19 cellular contexts compared by ENCODE assay signal in the genomic region with DNA sequence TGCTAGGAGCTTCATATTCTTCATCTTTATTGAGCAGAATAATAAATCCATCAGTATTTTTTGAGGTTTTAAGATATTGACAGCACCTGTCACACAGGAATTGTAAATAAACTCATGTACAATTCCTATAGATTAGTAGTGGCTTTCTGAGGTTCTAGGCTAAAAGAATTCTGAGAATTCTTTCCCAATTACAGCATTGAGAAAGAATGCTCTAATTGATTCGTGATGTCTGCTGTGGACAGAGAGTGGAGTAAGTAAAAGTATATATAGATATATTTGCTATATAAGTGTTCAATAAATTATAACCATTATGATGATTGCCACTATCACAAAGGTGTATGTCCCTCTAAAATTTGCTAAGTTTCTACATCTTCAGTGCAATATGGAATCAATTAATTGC.
DNase-seq lines count a peak whose midpoint lies in the region; ATAC-seq, FAIRE-seq and TF ChIP-seq lines count a peak whose summit lies in the region.
"Had no signal": no experiment of that assay in that cellular context is flagged by ENCODE, and none has a peak within 500 bp of the region (broad histone marks: within the 10 kb centered on the region; RNA-seq: fewer than 3 reads in every experiment).

No MANE protein-coding gene starts in this region.

- peaks cover 17% of the 10 kb centered on the region for H3K36me3 Mint-ChIP-seq in Caco-2 (ENCODE audit: insufficient read depth, unreplicated experiment)

- no peak for TF ChIP-seq POLR2A in H1 (IDR thresholded peaks at IDR 0.05; ENCODE audit: control extremely low read depth in 1 of 2, low read depth in 2 of 2, low read length in 2 of 2)

- H2BK12ac ChIP-seq in H1 (ENCODE audit: low read depth, low read length) = no peak overlapping the region
- no peak overlapping the region for H2BK12ac ChIP-seq in neuronal stem cell (ENCODE audit: low read length)

- H3K36me3 ChIP-seq in Caco-2 (ENCODE audit: control insufficient read depth, insufficient read depth, low read length) (no peaks in the 10 kb centered on the region), HUES64 (ENCODE audit: insufficient read depth, low read length) (no peaks in the 10 kb centered on the region), H1 (ENCODE audit: control insufficient read depth in 2 of 4, insufficient read depth in 4 of 4, low read length in 3 of 4) (no peaks in the 10 kb centered on the region; a peak in 1 of 8 replicates), neuronal stem cell (replicated peaks in 1 of 2; ENCODE audit: control insufficient read depth in 2 of 2, insufficient read depth in 2 of 2, low read length in 2 of 2) (peaks cover 0 to 3% of the 10 kb centered on the region in 2 donors)

- H3K27me3 Mint-ChIP-seq in Caco-2 (ENCODE audit: insufficient read depth, unreplicated experiment) = no peaks in the 10 kb centered on the region

- H3K27ac Mint-ChIP-seq in Caco-2 (ENCODE audit: unreplicated experiment) = peak overlapping the region; percentile 62

- H3K14ac ChIP-seq in H1 (ENCODE audit: insufficient read length) = no peak overlapping the region
- no peak overlapping the region for H3K14ac ChIP-seq in neuronal stem cell (ENCODE audit: low read length)

- WGBS in HUES64 = no CpG with 5 or more reads among the region's 1 CpG
- 81% methylated on average over 1 of the region's 1 CpG; no CpG with 5 or more reads in 1 of the 2 experiments for WGBS in H1 (ENCODE audit: extremely low coverage in 1 of 2, insufficient coverage in 1 of 2, insufficient read length in 1 of 2, insufficient replicate concordance in 2 of 2, low coverage in 1 of 2, low lambda C conversion rate in 2 of 2, missing lambda C conversion rate in 1 of 2), 2 experiments
- no CpG with 5 or more reads among the region's 1 CpG for WGBS in neuronal stem cell (ENCODE audit: extremely low coverage in 2 of 2, insufficient read length in 2 of 2, insufficient replicate concordance in 1 of 2), 2 donors

- H4K5ac ChIP-seq in H1 (ENCODE audit: insufficient read length, low read depth, low read length) = no peak overlapping the region

- H3K4me1 ChIP-seq in Caco-2 (peaks cover 27% of the 10 kb centered on the region), HUES64 (ENCODE audit: insufficient read depth, low read length) (peaks cover 21% of the 10 kb centered on the region), H1 (replicated peaks in 1 of 4; ENCODE audit: control insufficient read depth in 3 of 4, insufficient read depth in 4 of 4, low read length in 3 of 4) (no peaks in the 10 kb centered on the region; a peak in 1 of 7 replicates), neuronal stem cell (ENCODE audit: control insufficient read depth in 2 of 2, insufficient read depth in 1 of 2, low read depth in 1 of 2, low read length in 2 of 2) (peaks cover 5 to 20% of the 10 kb centered on the region in 2 donors)

- H3K79me1 ChIP-seq in H1 (ENCODE audit: low read depth, low read length) (no peaks in the 10 kb centered on the region), neuronal stem cell (ENCODE audit: low read depth, low read length) (no peaks in the 10 kb centered on the region)

- H3K4ac ChIP-seq in H1 (replicated peaks; ENCODE audit: insufficient read length, low read depth, low read length) (no peak overlapping the region), neuronal stem cell (ENCODE audit: low read length) (no peak overlapping the region)

- no peak overlapping the region for H3K27ac ChIP-seq in HUES64 (ENCODE audit: low read depth, low read length)
- H3K27ac ChIP-seq in H1 (ENCODE audit: low read depth, low read length) = no peak overlapping the region
- H3K27ac ChIP-seq in neuronal stem cell (replicated peaks; ENCODE audit: low read length) = no peak overlapping the region
- H3K27ac ChIP-seq: HL-60, PC-9 had no signal

- CTCF ChIA-PET in Caco-2 (lab: Charles Lee) = no interaction called here
- CTCF ChIA-PET in H1 (lab: Charles Lee; ENCODE audit: partially characterized antibody) = interaction anchor here (0.6 to 1.7 kb wide), 3 partner anchors 14 to 20 kb away, joined by 3 to 5 read pairs (median 3); no protein-coding TSS in a partner anchor

- ATAC-seq in GM21447 (IDR thresholded peaks at IDR 0.05; ENCODE audit: unreplicated experiment) = no peak

- peak overlapping the region; percentile 4 for H3K4me3 Mint-ChIP-seq in Caco-2 (ENCODE audit: unreplicated experiment)

- FAIRE-seq in H1 (lab: Jason Lieb, UNC) = no peak
- FAIRE-seq: GM19239 had no signal

- H3K18ac ChIP-seq in H1 (ENCODE audit: extremely low read depth, low read length) = no peak overlapping the region
- H3K18ac ChIP-seq in neuronal stem cell (ENCODE audit: low read length) = no peak overlapping the region

- H4K8ac ChIP-seq in H1 (ENCODE audit: extremely low read depth, insufficient read depth, low read length) (no peak overlapping the region), neuronal stem cell (ENCODE audit: low read depth, low read length) (no peak overlapping the region)

- no peak overlapping the region for H2BK15ac ChIP-seq in H1 (ENCODE audit: low read length)
- H2BK15ac ChIP-seq in neuronal stem cell (ENCODE audit: low read length) = no peak overlapping the region

- H3K23ac ChIP-seq in H1 (ENCODE audit: insufficient read length) (no peak overlapping the region), neuronal stem cell (ENCODE audit: low read depth, low read length, poor library complexity) (no peak overlapping the region)

- TF ChIP-seq EP300 in H1 (IDR thresholded peaks at IDR 0.05; ENCODE audit: borderline replicate concordance in 1 of 2, low read depth in 2 of 2, low read length in 2 of 2) = no peak

- intact Hi-C loops in Caco-2 (cut with micrococcal nuclease; ENCODE audit: unreplicated experiment) = loop anchor here (2.0 kb wide), 1 partner anchor 59 kb away; no protein-coding TSS in a partner anchor

- H3K9me3 ChIP-seq in Caco-2 (no peaks in the 10 kb centered on the region), HUES64 (ENCODE audit: insufficient read depth, low read depth, low read length) (no peaks in the 10 kb centered on the region), H1 (ENCODE audit: insufficient read depth in 2 of 2, low read depth in 1 of 2, low read length in 1 of 2) (peaks cover 0 to 4% of the 10 kb centered on the region in 2 experiments; a peak in 1 of 4 replicates), neuronal stem cell (replicated peaks in 1 of 2; ENCODE audit: control insufficient read depth in 2 of 2, insufficient read depth in 1 of 2, low read depth in 1 of 2, low read length in 2 of 2) (peaks cover 3 to 4% of the 10 kb centered on the region in 2 donors)

- peaks cover 8% of the 10 kb centered on the region for H3K9me3 Mint-ChIP-seq in Caco-2 (ENCODE audit: unreplicated experiment)

- H3K9ac ChIP-seq in HUES64 (ENCODE audit: low read depth, low read length) (peak overlapping the region; percentile 1; the same call in 1 of the 2 replicates), H1 (replicated peaks in 1 of 4; ENCODE audit: extremely low read depth in 1 of 4, low read depth in 3 of 4, low read length in 3 of 4) (no peak overlapping the region), neuronal stem cell (ENCODE audit: low read depth, low read length, poor library complexity) (no peak overlapping the region)

- H2BK5ac ChIP-seq in H1 (ENCODE audit: low read depth, low read length) = no peak overlapping the region
- H2BK5ac ChIP-seq in neuronal stem cell (ENCODE audit: low read length) = no peak overlapping the region

- POLR2A ChIA-PET in Caco-2 (lab: Charles Lee) (interaction anchor here (1.3 kb wide), 1 partner anchor 15 kb away, joined by 4 read pairs; no protein-coding TSS in a partner anchor), H1 (lab: Charles Lee; ENCODE audit: partially characterized antibody) (interaction anchor here (0.7 kb wide), 1 partner anchor 40 kb away, joined by 3 read pairs; no protein-coding TSS in a partner anchor)

- H3K4me2 ChIP-seq in H1 (ENCODE audit: insufficient read depth in 1 of 2, low read depth in 2 of 2, low read length in 2 of 2) (no peak overlapping the region), neuronal stem cell (ENCODE audit: insufficient read depth, low read length, poor library complexity, severe bottlenecking) (no peak overlapping the region)
- H3K4me2 ChIP-seq: PC-9 had no signal

- no peak overlapping the region for H2AK5ac ChIP-seq in H1 (ENCODE audit: low read depth, low read length)
- no peak overlapping the region for H2AK5ac ChIP-seq in neuronal stem cell (ENCODE audit: low read depth, low read length)

- no TSS peak for BruUV-seq in Caco-2 (replicated peaks; lab: Mats Ljungman, UMichigan)

- no peak overlapping the region for H3K56ac ChIP-seq in H1 (replicated peaks; ENCODE audit: insufficient read length, low read depth, low read length)

- H4K91ac ChIP-seq in H1 (replicated peaks; ENCODE audit: insufficient read length, low read length) = no peak overlapping the region
- no peak overlapping the region for H4K91ac ChIP-seq in neuronal stem cell (ENCODE audit: low read depth, low read length, poor library complexity)

- TF ChIP-seq CTCF in Caco-2 (IDR thresholded peaks at IDR 0.05; ENCODE audit: insufficient read depth in 1 of 2, low read depth in 1 of 2, low read length in 1 of 2, severe bottlenecking in 1 of 2, unreplicated experiment in 1 of 2) (no peak), H1 (IDR thresholded peaks at IDR 0.05; ENCODE audit: control extremely low read depth in 1 of 3, insufficient read depth in 1 of 3, low read depth in 1 of 3, low read length in 3 of 3) (no peak)

- peaks cover 35% of the 10 kb centered on the region for H3K4me1 Mint-ChIP-seq in Caco-2 (ENCODE audit: low read depth, unreplicated experiment)

- DNase-seq in Caco-2 (no peak), H1 (ENCODE audit: low read depth in 1 of 2, low spot score in 2 of 2) (no peak), kidney tubule cell (ENCODE audit: low spot score) (peak; percentile 10), neuronal stem cell (ENCODE audit: low spot score) (no peak), T-helper 1 cell (no peak)
- no peak for DNase-seq in activated effector memory CD4-positive, alpha-beta T cell treated with anti-CD3 and anti-CD28 coated beads, Interleukin-2, amount 50 U/mL, for 16 hours
- DNase-seq: C1 segment of cervical spinal cord, DND-41, GF-D8, HCEC 1CT, NCI-H1048, NCI-H146, NCI-H2081 treated with DMSO at 0.1 percent for 48 hours, NCI-H524, PC-9 had no signal

- H2BK120ac ChIP-seq in H1 (replicated peaks; ENCODE audit: low read depth, low read length) (no peak overlapping the region), neuronal stem cell (ENCODE audit: low read depth, low read length) (no peak overlapping the region)

- H3K79me2 ChIP-seq in H1 (ENCODE audit: control insufficient read depth in 1 of 2, insufficient read depth in 2 of 2, low read length in 2 of 2) = no peaks in the 10 kb centered on the region

- no peak for TF ChIP-seq RAD21 in H1 (IDR thresholded peaks at IDR 0.05 in 1 of 2, conservative IDR thresholded peaks at IDR 0.05 in 1 of 2; ENCODE audit: low read depth in 2 of 2, low read length in 2 of 2)

- no peaks in the 10 kb centered on the region for H3K23me2 ChIP-seq in H1 (ENCODE audit: low read depth, low read length)

- H2AFZ ChIP-seq in H1 (ENCODE audit: low read length) = no peak overlapping the region
- H2AFZ ChIP-seq in neuronal stem cell (ENCODE audit: low read length) = no peak overlapping the region
- H2AFZ ChIP-seq: PC-9 had no signal

- H4K20me1 ChIP-seq in H1 (replicated peaks in 1 of 2; ENCODE audit: control insufficient read depth in 1 of 2, insufficient read depth in 2 of 2, low read length in 2 of 2) = peaks cover 0 to 1% of the 10 kb centered on the region in 2 experiments

- H3K27me3 ChIP-seq in Caco-2 (replicated peaks; ENCODE audit: control insufficient read depth, insufficient read depth, low read length) (no peaks in the 10 kb centered on the region), HUES64 (ENCODE audit: insufficient read depth, low read length) (no peaks in the 10 kb centered on the region), H1 (replicated peaks in 1 of 4; ENCODE audit: control insufficient read depth in 3 of 4, extremely low read depth in 1 of 4, insufficient read depth in 3 of 4, low read length in 3 of 4) (no peaks in the 10 kb centered on the region), neuronal stem cell (ENCODE audit: control insufficient read depth in 3 of 3, insufficient read depth in 3 of 3, low read depth in 1 of 3, low read length in 3 of 3) (no peaks in the 10 kb centered on the region)

- H2BK20ac ChIP-seq in H1 (ENCODE audit: low read length) = no peak overlapping the region

- no peak overlapping the region for H3K4me3 ChIP-seq in Caco-2 (ENCODE audit: low read depth, low read length)
- H3K4me3 ChIP-seq in HUES64 (ENCODE audit: low read length) = no peak overlapping the region
- no peak overlapping the region for H3K4me3 ChIP-seq in H1 (ENCODE audit: extremely low read depth in 1 of 4, insufficient read depth in 2 of 4, low read depth in 3 of 4, low read length in 4 of 4)
- H3K4me3 ChIP-seq in neuronal stem cell (ENCODE audit: low read length in 2 of 2) = no peak overlapping the region
- H3K4me3 ChIP-seq: PC-9 had no signal
